Comparison of ENCODE assay signal across 7 cellular contexts in genomic region chr12:9167345-9167744, GRCh38. TPM values are rescaled to one million over a fixed set of nuclear protein-coding genes. Genes with fewer than 3 reads are reported as not detected.
"Had no signal": no experiment of that assay in that cellular context is flagged by ENCODE, and none has a peak within 500 bp of the region (broad histone marks: within the 10 kb centered on the region; RNA-seq: fewer than 3 reads in every experiment).

No MANE protein-coding gene starts in this region.

RNA-seq across cellular contexts. Expression of gene PZP, which starts 40.9 kb away (rescaled TPM):
- total RNA-seq: activated CD4-positive, alpha-beta memory T cell treated with anti-CD3 and anti-CD28 coated beads, Interleukin-2, amount 10 ng/mL, durations not matched to agents 7 days and 5 days; activated CD8-positive, alpha-beta memory T cell treated with anti-CD3 and anti-CD28 coated beads, Interleukin-2, amount 10 ng/mL, durations not matched to agents 7 days and 5 days; IMR-90; K562; M059J; OCI-LY7; PC-9 had no signal
- polyA plus RNA-seq: IMR-90 had no signal

RNA-seq across cellular contexts. Expression of gene A2M, which starts 51.6 kb away (rescaled TPM):
- total RNA-seq: activated CD4-positive, alpha-beta memory T cell treated with anti-CD3 and anti-CD28 coated beads, Interleukin-2, amount 10 ng/mL, durations not matched to agents 7 days and 5 days; OCI-LY7; PC-9 had no signal
